ENCODE assay signal across 12 cellular contexts in the genomic region with DNA sequence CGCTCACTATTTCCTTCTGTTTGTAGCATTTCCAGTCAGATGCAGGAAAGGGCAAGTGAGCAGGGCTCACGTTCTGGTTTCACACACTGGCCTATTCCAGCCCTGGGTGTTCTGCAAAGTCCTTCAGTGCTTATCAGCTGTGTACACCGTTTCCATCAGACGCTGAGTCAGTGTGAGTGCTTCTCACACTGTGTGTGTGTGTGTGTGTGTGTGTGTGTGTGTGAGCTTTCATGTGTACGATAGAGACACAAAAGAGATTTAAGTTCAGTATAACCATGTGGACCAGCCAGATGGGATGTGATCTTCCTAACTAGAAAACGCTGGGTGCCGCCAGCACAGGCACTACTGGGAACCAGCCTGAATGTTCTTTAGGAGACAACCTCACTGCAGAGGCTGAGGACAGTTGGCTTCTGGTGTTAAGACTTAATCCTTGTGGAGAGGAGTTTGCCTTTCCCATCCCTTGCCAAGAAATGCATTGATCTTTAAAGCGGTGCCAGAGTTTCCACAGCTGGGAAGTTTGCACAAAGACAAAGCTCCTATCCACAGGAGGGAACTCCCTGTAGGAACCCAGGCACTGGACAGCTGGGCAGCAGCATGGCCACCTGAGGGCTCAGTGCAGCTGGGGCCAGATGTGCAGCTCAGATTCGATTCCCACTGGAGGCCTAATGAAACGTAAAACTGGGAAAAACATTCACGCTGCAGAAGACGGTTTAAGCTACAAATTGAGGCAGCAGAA. TPM values are rescaled to one million over a fixed set of nuclear protein-coding genes. Genes with fewer than 3 reads are reported as not detected.
A peak's percentile ranks its signal among the peaks of the same experiment; 100 is the strongest.
DNase-seq lines count a peak whose midpoint lies in the region; FAIRE-seq and TF ChIP-seq lines count a peak whose summit lies in the region.
"Had no signal": no experiment of that assay in that cellular context is flagged by ENCODE, and none has a peak within 500 bp of the region (broad histone marks: within the 10 kb centered on the region; RNA-seq: fewer than 3 reads in every experiment).

No MANE protein-coding gene starts in this region.

- no peaks in the 10 kb centered on the region for H4K20me1 ChIP-seq in H1 (replicated peaks in 1 of 2; ENCODE audit: control insufficient read depth in 1 of 2, insufficient read depth in 2 of 2, low read length in 2 of 2)

- H3K4me3 ChIP-seq in H1 (ENCODE audit: extremely low read depth in 1 of 4, insufficient read depth in 2 of 4, low read depth in 3 of 4, low read length in 4 of 4) (no peak overlapping the region), tibial artery (no peak overlapping the region), Peyer's patch (no peak overlapping the region)

- H2BK15ac ChIP-seq in H1 (ENCODE audit: low read length) = peak overlapping the region; percentile 83

- H3K9me3 ChIP-seq in H1 (ENCODE audit: insufficient read depth in 2 of 2, low read depth in 1 of 2, low read length in 1 of 2) = no peaks in the 10 kb centered on the region
- no peaks in the 10 kb centered on the region for H3K9me3 ChIP-seq in tibial artery
- H3K9me3 ChIP-seq in Peyer's patch = no peaks in the 10 kb centered on the region

- H3K27ac ChIP-seq in H1 (ENCODE audit: low read depth, low read length) (no peak overlapping the region), tibial artery (no peak overlapping the region), Peyer's patch (peak overlapping the region in 1 of 4 donors; percentile 14)

- intact Hi-C loops in tibial artery (cut with DNase I; ENCODE audit: low total_unique reads) = loop anchor here (2.0 to 10.0 kb wide), 2 partner anchors 131 to 241 kb away; no protein-coding TSS in a partner anchor

- H3K27me3 ChIP-seq in H1 (replicated peaks in 1 of 4; ENCODE audit: control insufficient read depth in 3 of 4, extremely low read depth in 1 of 4, insufficient read depth in 3 of 4, low read length in 3 of 4) (peaks cover 0 to 3% (median 0%) of the 10 kb centered on the region in 4 experiments; a peak in 3 of 7 replicates), tibial artery (no peaks in the 10 kb centered on the region), Peyer's patch (no peaks in the 10 kb centered on the region)

- H2AFZ ChIP-seq in H1 (ENCODE audit: low read length) = no peak overlapping the region

- WGBS in H1 (ENCODE audit: extremely low coverage in 1 of 2, insufficient coverage in 1 of 2, insufficient read length in 1 of 2, insufficient replicate concordance in 2 of 2, low coverage in 1 of 2, low lambda C conversion rate in 2 of 2, missing lambda C conversion rate in 1 of 2), 2 experiments = 89% methylated on average over 12 of the region's 12 CpGs; no CpG with 5 or more reads in 1 of the 2 experiments

- CTCF ChIA-PET in H1 (lab: Charles Lee; ENCODE audit: partially characterized antibody) = interaction anchor here (0.6 to 9.9 kb wide), 35 partner anchors 11 to 403 kb away, joined by 3 to 216 read pairs (median 4); a partner anchor contains a TSS

- peak overlapping the region; percentile 35; the same call in 1 of the 2 replicates for H2BK20ac ChIP-seq in H1 (ENCODE audit: low read length)

- TF ChIP-seq POLR2A in H1 (IDR thresholded peaks at IDR 0.05; ENCODE audit: control extremely low read depth in 1 of 2, low read depth in 2 of 2, low read length in 2 of 2) (no peak), Peyer's patch (IDR thresholded peaks at IDR 0.05) (no peak)

- H2BK12ac ChIP-seq in H1 (ENCODE audit: low read depth, low read length) = peak overlapping the region; percentile 28; the same call in 1 of the 2 replicates

- H2AK5ac ChIP-seq in H1 (ENCODE audit: low read depth, low read length) = peak overlapping the region; percentile 26; the same call in 1 of the 2 replicates

- H3K4me1 ChIP-seq in H1 (replicated peaks in 1 of 4; ENCODE audit: control insufficient read depth in 3 of 4, insufficient read depth in 4 of 4, low read length in 3 of 4) = peaks cover 2 to 13% (median 9%) of the 10 kb centered on the region in 4 experiments; a peak in 6 of 7 replicates
- peaks cover 0 to 10% (median under 1%) of the 10 kb centered on the region in 4 donors for H3K4me1 ChIP-seq in tibial artery
- H3K4me1 ChIP-seq in Peyer's patch = peaks cover 0 to 16% (median 0%) of the 10 kb centered on the region in 4 donors

- peaks cover 3% of the 10 kb centered on the region for H3K27me3 Mint-ChIP-seq in nephron (ENCODE audit: low read depth)
- peaks cover 13% of the 10 kb centered on the region for H3K27me3 Mint-ChIP-seq in osteocyte (ENCODE audit: unreplicated experiment)

- no peak overlapping the region for H3K56ac ChIP-seq in H1 (replicated peaks; ENCODE audit: insufficient read length, low read depth, low read length)

- POLR2A ChIA-PET in H1 (lab: Charles Lee; ENCODE audit: partially characterized antibody) = interaction anchor here (0.6 to 2.8 kb wide), 6 partner anchors 9 to 246 kb away, joined by 3 to 9 read pairs (median 3); no protein-coding TSS in a partner anchor

- H3K9ac ChIP-seq in H1 (replicated peaks in 1 of 4; ENCODE audit: extremely low read depth in 1 of 4, low read depth in 3 of 4, low read length in 3 of 4) = no peak overlapping the region

- H3K18ac ChIP-seq in H1 (ENCODE audit: extremely low read depth, low read length) = peak overlapping the region; percentile 22; the same call in 1 of the 2 replicates

- peaks cover 51% of the 10 kb centered on the region for H3K4me1 Mint-ChIP-seq in nephron
- H3K4me1 Mint-ChIP-seq in osteocyte (ENCODE audit: unreplicated experiment) = peaks cover 19% of the 10 kb centered on the region

- no peak overlapping the region for H2BK5ac ChIP-seq in H1 (ENCODE audit: low read depth, low read length)

- no peak overlapping the region for H3K4me2 ChIP-seq in H1 (ENCODE audit: insufficient read depth in 1 of 2, low read depth in 2 of 2, low read length in 2 of 2)

- H3K4me3 Mint-ChIP-seq in nephron (peak overlapping the region; percentile 4 to 69 (median 48)), osteocyte (ENCODE audit: unreplicated experiment) (no peak overlapping the region)
- H3K4me3 Mint-ChIP-seq: T-helper 2 cell treated with Interferon-gamma antibody and Interleukin-4, amounts not matched to agents 5 μg/mL and 100 μg/mL, for 36 hours had no signal

- no peak for TF ChIP-seq RAD21 in H1 (IDR thresholded peaks at IDR 0.05 in 1 of 2, conservative IDR thresholded peaks at IDR 0.05 in 1 of 2; ENCODE audit: low read depth in 2 of 2, low read length in 2 of 2)

- no peak for TF ChIP-seq CTCF in H1 (IDR thresholded peaks at IDR 0.05; ENCODE audit: control extremely low read depth in 1 of 3, insufficient read depth in 1 of 3, low read depth in 1 of 3, low read length in 3 of 3)
- TF ChIP-seq CTCF in nephron (IDR thresholded peaks at IDR 0.05; ENCODE audit: unreplicated experiment in 3 of 3) = no peak
- TF ChIP-seq CTCF in tibial artery (IDR thresholded peaks at IDR 0.05) = no peak
- TF ChIP-seq CTCF in osteocyte (IDR thresholded peaks at IDR 0.05) = no peak
- no peak for TF ChIP-seq CTCF in Peyer's patch (IDR thresholded peaks at IDR 0.05)

- no peaks in the 10 kb centered on the region for H3K9me3 Mint-ChIP-seq in nephron
- H3K9me3 Mint-ChIP-seq in osteocyte (ENCODE audit: unreplicated experiment) = no peaks in the 10 kb centered on the region
- H3K9me3 Mint-ChIP-seq: T-helper 2 cell treated with Interferon-gamma antibody and Interleukin-4, amounts not matched to agents 5 μg/mL and 100 μg/mL, for 36 hours had no signal

- no peak for TF ChIP-seq EP300 in H1 (IDR thresholded peaks at IDR 0.05; ENCODE audit: borderline replicate concordance in 1 of 2, low read depth in 2 of 2, low read length in 2 of 2)

- H3K4ac ChIP-seq in H1 (replicated peaks; ENCODE audit: insufficient read length, low read depth, low read length) = no peak overlapping the region

- H3K79me2 ChIP-seq in H1 (ENCODE audit: control insufficient read depth in 1 of 2, insufficient read depth in 2 of 2, low read length in 2 of 2) = peaks cover 0 to 6% of the 10 kb centered on the region in 2 experiments; a peak in 2 of 4 replicates

- peaks cover 5% of the 10 kb centered on the region for H3K23me2 ChIP-seq in H1 (ENCODE audit: low read depth, low read length)

- peak; percentile 34 for DNase-seq in GF-D8 (lab: John Stamatoyannopoulos, UW)
- peak; percentile 94 to 97 for DNase-seq in NCI-H524 (lab: John Stamatoyannopoulos, UW)
- DNase-seq in H1 (ENCODE audit: low read depth in 1 of 2, low spot score in 2 of 2) = no peak
- no peak for DNase-seq in tibial artery
- no peak for DNase-seq in osteocyte (ENCODE audit: extremely low spot score, unreplicated experiment)
- DNase-seq in D341Med (ENCODE audit: low spot score) = no peak
- DNase-seq in Peyer's patch = no peak
- DNase-seq: DMS153; effector CD4-positive, alpha-beta T cell; nucleus accumbens had no signal

- peak overlapping the region; percentile 82 to 95 (median 93) for H3K27ac Mint-ChIP-seq in nephron
- no peak overlapping the region for H3K27ac Mint-ChIP-seq in osteocyte (ENCODE audit: unreplicated experiment)
- H3K27ac Mint-ChIP-seq: T-helper 2 cell treated with Interferon-gamma antibody and Interleukin-4, amounts not matched to agents 5 μg/mL and 100 μg/mL, for 36 hours had no signal

- H3K79me1 ChIP-seq in H1 (ENCODE audit: low read depth, low read length) = no peaks in the 10 kb centered on the region

- H3K23ac ChIP-seq in H1 (ENCODE audit: insufficient read length) = no peak overlapping the region

- no peak overlapping the region for H3K14ac ChIP-seq in H1 (ENCODE audit: insufficient read length)

- H2BK120ac ChIP-seq in H1 (replicated peaks; ENCODE audit: low read depth, low read length) = no peak overlapping the region

- H3K36me3 ChIP-seq in H1 (ENCODE audit: control insufficient read depth in 2 of 4, insufficient read depth in 4 of 4, low read length in 3 of 4) (no peaks in the 10 kb centered on the region), tibial artery (no peaks in the 10 kb centered on the region), Peyer's patch (no peaks in the 10 kb centered on the region)

- H4K91ac ChIP-seq in H1 (replicated peaks; ENCODE audit: insufficient read length, low read length) = peak overlapping the region; percentile 2

- H4K5ac ChIP-seq in H1 (ENCODE audit: insufficient read length, low read depth, low read length) = no peak overlapping the region

- FAIRE-seq in H1 (lab: Jason Lieb, UNC) = no peak

- no peak overlapping the region for H4K8ac ChIP-seq in H1 (ENCODE audit: extremely low read depth, insufficient read depth, low read length)

- H3K36me3 Mint-ChIP-seq in nephron (ENCODE audit: low read depth) (no peaks in the 10 kb centered on the region), osteocyte (ENCODE audit: unreplicated experiment) (no peaks in the 10 kb centered on the region)

RNA-seq across cellular contexts. Expression of a gene that starts 3.9 kb away (rescaled TPM):
- total RNA-seq in H1 (2021; fragmentation: NEBNext Ultra II Directional; extraction: Animal tissue kit (Norgen Biotek cat#: 25700)) = 60.3 and 60.7 TPM in 2 replicates
- polyA plus RNA-seq in H1 (2011; rRNA removed) = 15.5 and 24.9 TPM in 2 replicates
- polyA plus RNA-seq in H1 (2011; cell fraction: cytosol; rRNA removed) = 22.3 TPM
- polyA plus RNA-seq in H1 (2011; cell fraction: nucleus; rRNA removed) = 14.3 TPM
- polyA plus RNA-seq in H1 (2012, experiment 1 of 2) = 29.7 to 40.6 TPM (median 32.7 TPM) in 4 replicates
- polyA plus RNA-seq in H1 (2012, experiment 2 of 2) = 5.0 TPM
- 66.9 TPM for polyA plus RNA-seq in H1 (2013, experiment 1 of 2)
- 67.9 TPM for polyA plus RNA-seq in H1 (2013, experiment 2 of 2)
- polyA minus RNA-seq in H1 (2011; rRNA and poly(A)+ RNA removed) = 33.5 and 40.4 TPM in 2 replicates
- 26.6 TPM for polyA minus RNA-seq in H1 (2011; cell fraction: cytosol; rRNA and poly(A)+ RNA removed)
- 25.8 TPM for polyA minus RNA-seq in H1 (2011; cell fraction: nucleus; rRNA and poly(A)+ RNA removed)
- 39.7 and 41.1 TPM in 2 replicates for total RNA-seq in osteocyte
- 10 to 100 TPM in 1 of 4 donors, 1 to 10 TPM in 3; 8.1 to 31.4 (median 9.3) TPM for total RNA-seq in Peyer's patch

RNA-seq across cellular contexts. Expression of a gene that starts 21.5 kb away (rescaled TPM):
- total RNA-seq in H1 (2021; fragmentation: NEBNext Ultra II Directional; extraction: Animal tissue kit (Norgen Biotek cat#: 25700)) = 45.2 and 46.0 TPM in 2 replicates
- 31.0 and 45.1 TPM in 2 replicates for polyA plus RNA-seq in H1 (2011; rRNA removed)
- polyA plus RNA-seq in H1 (2011; cell fraction: cytosol; rRNA removed) = 51.7 TPM
- polyA plus RNA-seq in H1 (2011; cell fraction: nucleus; rRNA removed) = 16.3 TPM
- 33.4 to 41.9 TPM (median 36.8 TPM) in 4 replicates for polyA plus RNA-seq in H1 (2012, experiment 1 of 2)
- 35.5 TPM for polyA plus RNA-seq in H1 (2012, experiment 2 of 2)
- 61.0 TPM for polyA plus RNA-seq in H1 (2013, experiment 1 of 2)
- 78.8 TPM for polyA plus RNA-seq in H1 (2013, experiment 2 of 2)
- polyA minus RNA-seq in H1 (2011; rRNA and poly(A)+ RNA removed) = 16.3 and 16.9 TPM in 2 replicates
- 5.7 TPM for polyA minus RNA-seq in H1 (2011; cell fraction: cytosol; rRNA and poly(A)+ RNA removed)
- 17.3 TPM for polyA minus RNA-seq in H1 (2011; cell fraction: nucleus; rRNA and poly(A)+ RNA removed)
- total RNA-seq in osteocyte (60.4 and 66.6 TPM in 2 replicates), Peyer's patch (100 to 1,000 TPM in 2 of 4 donors, 10 to 100 TPM in 2; 14.0 to 119 (median 103) TPM)

RNA-seq across cellular contexts. Expression of a gene that starts 39.3 kb away (rescaled TPM):
- total RNA-seq in H1 (2021; fragmentation: NEBNext Ultra II Directional; extraction: Animal tissue kit (Norgen Biotek cat#: 25700)) = 214 and 221 TPM in 2 replicates
- 140 and 143 TPM in 2 replicates for polyA plus RNA-seq in H1 (2011; rRNA removed)
- polyA plus RNA-seq in H1 (2011; cell fraction: cytosol; rRNA removed) = 226 TPM
- 37.4 TPM for polyA plus RNA-seq in H1 (2011; cell fraction: nucleus; rRNA removed)
- polyA plus RNA-seq in H1 (2012, experiment 1 of 2) = 168 to 211 TPM (median 174 TPM) in 4 replicates
- 66.1 TPM for polyA plus RNA-seq in H1 (2012, experiment 2 of 2)
- 160 TPM for polyA plus RNA-seq in H1 (2013, experiment 1 of 2)
- polyA plus RNA-seq in H1 (2013, experiment 2 of 2) = 163 TPM
- polyA minus RNA-seq in H1 (2011; rRNA and poly(A)+ RNA removed) = 46.8 and 53.6 TPM in 2 replicates
- 59.4 TPM for polyA minus RNA-seq in H1 (2011; cell fraction: cytosol; rRNA and poly(A)+ RNA removed)
- 34.4 TPM for polyA minus RNA-seq in H1 (2011; cell fraction: nucleus; rRNA and poly(A)+ RNA removed)
- total RNA-seq in osteocyte (34.6 and 39.9 TPM in 2 replicates), Peyer's patch (10 to 100 TPM; 36.4 to 80.0 (median 50.4) TPM)

Comparison
In these comparisons a context has a peak if more than half of its experiments do, and no peak if none do; other contexts are left out.
1. DNase-seq: peak in GF-D8 (single experiment) and NCI-H524 (2 of 2); none in H1 (0 of 2), tibial artery (0 of 2), osteocyte (single experiment), D341Med (single experiment) and Peyer's patch (0 of 3).